8 cellular contexts compared by ENCODE assay signal in genomic region chr11:93234602-93235207, GRCh38. TPM values are rescaled to one million over a fixed set of nuclear protein-coding genes. Genes with fewer than 3 reads are reported as not detected.
DNase-seq lines count a peak whose midpoint lies in the region; ATAC-seq and TF ChIP-seq lines count a peak whose summit lies in the region.

No MANE protein-coding gene starts in this region.

- H3K27me3 ChIP-seq in CD8-positive, alpha-beta memory T cell (ENCODE audit: insufficient read depth, low read length, poor library complexity, severe bottlenecking): no peaks in the 10 kb centered on the region

- H3K27ac Mint-ChIP-seq in CD8-positive, alpha-beta memory T cell: no peak overlapping the region

- H3K9me3 Mint-ChIP-seq in CD8-positive, alpha-beta memory T cell: no peaks in the 10 kb centered on the region

- H3K4me1 ChIP-seq in CD8-positive, alpha-beta memory T cell (ENCODE audit: insufficient read depth, low read length): no peaks in the 10 kb centered on the region

- H3K4me3 Mint-ChIP-seq in CD8-positive, alpha-beta memory T cell: no peak overlapping the region

- CTCF ChIA-PET in CD8-positive, alpha-beta memory T cell (lab: Charles Lee): interaction anchor here (0.9 to 3.4 kb wide), 7 partner anchors 9 to 548 kb away, joined by 3 to 18 read pairs (median 3); no protein-coding TSS in a partner anchor

- no peaks in the 10 kb centered on the region for H3K36me3 ChIP-seq in CD8-positive, alpha-beta memory T cell (ENCODE audit: insufficient read depth, low read length)

- ATAC-seq in GM19397 (IDR thresholded peaks at IDR 0.05; ENCODE audit: unreplicated experiment) (peak; percentile 93), HG03457 (IDR thresholded peaks at IDR 0.05; ENCODE audit: unreplicated experiment) (peak; percentile 97)

- H3K9me3 ChIP-seq in CD8-positive, alpha-beta memory T cell (ENCODE audit: low read length): no peaks in the 10 kb centered on the region

- POLR2A ChIA-PET in CD8-positive, alpha-beta memory T cell (lab: Charles Lee): no interaction called here

- intact Hi-C loops in lower leg skin (cut with DNase I; ENCODE audit: low total_unique reads): loop anchor here (5.0 kb wide), 2 partner anchors 313 to 418 kb away; no protein-coding TSS in a partner anchor

- peaks cover 10 to 35% of the 10 kb centered on the region in 2 donors for H3K27me3 Mint-ChIP-seq in CD8-positive, alpha-beta memory T cell

- 21 to 28% methylated on average over 4 of the region's 4 CpGs for WGBS in lower leg skin, 2 donors

- TF ChIP-seq POLR2A in lower leg skin (IDR thresholded peaks at IDR 0.05): no peak

- peak; percentile 27 to 56 (median 35) for DNase-seq in CD8-positive, alpha-beta memory T cell
- DNase-seq in NCI-H460 (ENCODE audit: extremely low read depth, low read depth): peak; percentile 69
- DNase-seq in activated CD4-positive, alpha-beta T cell treated with anti-CD3 and anti-CD28 coated beads for 48 hours: peak; percentile 79
- peak; percentile 57 to 75 for DNase-seq in dermis microvascular lymphatic vessel endothelial cell (ENCODE audit: low read depth in 2 of 2)
- peak; percentile 73 to 93 for DNase-seq in lower leg skin (ENCODE audit: low spot score in 2 of 2)
- peak; percentile 38 to 53 (median 51) for DNase-seq in stimulated activated CD4-positive, alpha-beta T cell treated with anti-CD3 and anti-CD28 coated beads, TNF-alpha, amount 100 ng/mL, for 48 hours (ENCODE audit: low read depth in 3 of 3)

- no peaks in the 10 kb centered on the region for H3K4me1 Mint-ChIP-seq in CD8-positive, alpha-beta memory T cell

- H3K27ac ChIP-seq in CD8-positive, alpha-beta memory T cell (ENCODE audit: low read depth, low read length): no peak overlapping the region

- peak in 1 of 3 donors; percentile 63 for TF ChIP-seq CTCF in lower leg skin (IDR thresholded peaks at IDR 0.05)

- H3K4me3 ChIP-seq in CD8-positive, alpha-beta memory T cell (ENCODE audit: low read length): no peak overlapping the region
- no peak overlapping the region for H3K4me3 ChIP-seq in lower leg skin (ENCODE audit: low read depth, poor library complexity, severe bottlenecking)

- no peaks in the 10 kb centered on the region for H3K36me3 Mint-ChIP-seq in CD8-positive, alpha-beta memory T cell

RNA-seq across cellular contexts. Expression of gene SLC36A4, which starts 36.9 kb away (rescaled TPM):
- 10 to 100 TPM; 13.3 to 15.9 TPM for total RNA-seq in CD8-positive, alpha-beta memory T cell
- polyA plus RNA-seq in CD8-positive, alpha-beta memory T cell: 21.0 TPM
- total RNA-seq in NCI-H460 (2014; rRNA removed; shearing (Covaris generic)): 11.2 and 19.5 TPM in 2 replicates
- polyA plus RNA-seq in NCI-H460 (2014; cell fraction: nucleus; rRNA removed): 8.7 and 11.5 TPM in 2 replicates
- total RNA-seq in dermis microvascular lymphatic vessel endothelial cell (4.4 and 7.0 TPM in 2 replicates), lower leg skin (10 to 100 TPM in 1 of 4 donors, 1 to 10 TPM in 3; 4.8 to 15.3 (median 6.2) TPM)
